Comparison of ENCODE assay signal across 8 cellular contexts in genomic region chr7:152025937-152026890, GRCh38. TPM values are rescaled to one million over a fixed set of nuclear protein-coding genes. Genes with fewer than 3 reads are reported as not detected.
DNase-seq lines count a peak whose midpoint lies in the region; ATAC-seq and TF ChIP-seq lines count a peak whose summit lies in the region.

No MANE protein-coding gene starts in this region.

- TSS peak; percentile 40 for BruUV-seq in A673 (replicated peaks; lab: Mats Ljungman, UMichigan)

- no peak for TF ChIP-seq POLR2A in breast epithelium (IDR thresholded peaks at IDR 0.05)

- peak overlapping the region; percentile 90 for H3K4me3 Mint-ChIP-seq in HFFc6

- peaks cover 9% of the 10 kb centered on the region for H3K4me1 Mint-ChIP-seq in HFFc6 (ENCODE audit: low read depth)

- CTCF ChIA-PET in A673 (lab: Charles Lee), result interaction anchor here (0.6 kb wide), 1 partner anchor 128 kb away, joined by 4 read pairs; no protein-coding TSS in a partner anchor

- peaks cover 11% of the 10 kb centered on the region for H3K27me3 Mint-ChIP-seq in HFFc6 (ENCODE audit: insufficient read depth)

- H3K36me3 ChIP-seq in A673 (ENCODE audit: insufficient read depth, low read length, poor library complexity, severe bottlenecking), result peaks cover 9% of the 10 kb centered on the region
- no peaks in the 10 kb centered on the region for H3K36me3 ChIP-seq in breast epithelium
- H3K36me3 ChIP-seq in mucosa of descending colon (ENCODE audit: low read depth), result no peaks in the 10 kb centered on the region

- POLR2A ChIA-PET in A673 (lab: Charles Lee; ENCODE audit: low non-redundant PET), result no interaction called here

- peaks cover 7% of the 10 kb centered on the region for H3K9me3 Mint-ChIP-seq in HFFc6

- peak; percentile 20; the same call in 1 of the 2 replicates for TF ChIP-seq CTCF in A673 (conservative IDR thresholded peaks at IDR 0.05; ENCODE audit: low read depth, low read length)
- peak; percentile 42 for TF ChIP-seq CTCF in HFFc6 (IDR thresholded peaks at IDR 0.05)
- TF ChIP-seq CTCF in breast epithelium (IDR thresholded peaks at IDR 0.05), result no peak
- TF ChIP-seq CTCF in mucosa of descending colon (IDR thresholded peaks at IDR 0.05), result no peak

- no peak for DNase-seq in A673 (ENCODE audit: low spot score)
- no peak for DNase-seq in HFFc6
- DNase-seq in breast epithelium (ENCODE audit: low spot score in 2 of 2), result no peak
- DNase-seq in mucosa of descending colon, result no peak
- no peak for DNase-seq in activated CD4-positive, CD25-positive, alpha-beta regulatory T cell (lab: John Stamatoyannopoulos, UW)
- DNase-seq in Ammon's horn (ENCODE audit: low spot score), result no peak
- no peak for DNase-seq in NCI-H1930 (lab: John Stamatoyannopoulos, UW)
- DNase-seq in activated CD4-positive, alpha-beta T cell treated with anti-CD3 and anti-CD28 coated beads, Interleukin-2, amount 50 U/mL, for 4 hours, result no peak

- H3K27ac ChIP-seq in A673 (ENCODE audit: low read depth, low read length, poor library complexity, severe bottlenecking) (peak overlapping the region; percentile 84), breast epithelium (peak overlapping the region; percentile 92 to 95)

- H3K9me3 ChIP-seq in A673 (ENCODE audit: low read depth, low read length, poor library complexity, severe bottlenecking) (no peaks in the 10 kb centered on the region), breast epithelium (no peaks in the 10 kb centered on the region), mucosa of descending colon (no peaks in the 10 kb centered on the region)

- no peaks in the 10 kb centered on the region for H3K27me3 ChIP-seq in A673 (replicated peaks; ENCODE audit: insufficient read depth, low read depth, low read length, poor library complexity)
- H3K27me3 ChIP-seq in breast epithelium, result no peaks in the 10 kb centered on the region

- peak overlapping the region; percentile 29; the same call in 1 of the 2 replicates for H3K27ac Mint-ChIP-seq in HFFc6

- H3K4me3 ChIP-seq in A673 (ENCODE audit: low read depth, low read length, poor library complexity, severe bottlenecking) (peak overlapping the region; percentile 71), breast epithelium (peak overlapping the region; percentile 66 to 92 (median 83)), mucosa of descending colon (peak overlapping the region; percentile 45)

- intact Hi-C loops in A673 (cut with micrococcal nuclease; ENCODE audit: unreplicated experiment), result loop anchor here (1.0 kb wide), 1 partner anchor 34 kb away; no protein-coding TSS in a partner anchor
- intact Hi-C loops in breast epithelium (cut with DNase I; ENCODE audit: low total_unique reads), result no loop called here
- intact Hi-C loops in mucosa of descending colon (cut with DNase I, micrococcal nuclease), result no loop called here

- no peak for ATAC-seq in mucosa of descending colon

- H3K4me1 ChIP-seq in A673 (ENCODE audit: insufficient read depth, low read length, poor library complexity, severe bottlenecking), result no peaks in the 10 kb centered on the region
- H3K4me1 ChIP-seq in breast epithelium, result peaks cover 0 to 7% of the 10 kb centered on the region in 2 donors
- no peaks in the 10 kb centered on the region for H3K4me1 ChIP-seq in mucosa of descending colon (ENCODE audit: low read depth)

- peaks cover 20% of the 10 kb centered on the region for H3K36me3 Mint-ChIP-seq in HFFc6 (ENCODE audit: low read depth)

RNA-seq across cellular contexts. Expression of gene GALNT11, which starts 0.7 kb away (rescaled TPM):
- total RNA-seq in A673 (2021) (30.4 and 35.5 TPM in 2 replicates), breast epithelium (10 to 100 TPM; 57.1 to 65.7 (median 58.7) TPM), mucosa of descending colon (10 to 100 TPM; 16.2 to 29.3 (median 21.9) TPM)
- total RNA-seq in HFFc6 (2021; fragmentation: NEBNext Ultra II Directional; extraction: Animal tissue kit (Norgen Biotek cat#: 25700)), result 10 to 100 TPM; 21.8 to 27.7 (median 23.6) TPM

Comparison
In these comparisons a context has a peak if more than half of its experiments do, and no peak if none do; other contexts are left out.
1. CTCF ChIP-seq: peak in A673 (single experiment) and HFFc6 (single experiment); none in breast epithelium (0 of 3) and mucosa of descending colon (single experiment).
2. Peak in every context shown above with its lines, with median percentiles within 50 percentile points of each other: H3K4me3 ChIP-seq.